8 cellular contexts compared by ENCODE assay signal in genomic region chr3:42880601-42881451, GRCh38. TPM values are rescaled to one million over a fixed set of nuclear protein-coding genes. Genes with fewer than 3 reads are reported as not detected.
A peak's percentile ranks its signal among the peaks of the same experiment; 100 is the strongest.
DNase-seq lines count a peak whose midpoint lies in the region; ATAC-seq and TF ChIP-seq lines count a peak whose summit lies in the region.

No MANE protein-coding gene starts in this region.

- intact Hi-C loops in mucosa of descending colon (cut with DNase I, micrococcal nuclease), result no loop called here

- peak; percentile 76 for DNase-seq in COLO829 (ENCODE audit: low spot score)
- DNase-seq in HK-2 (ENCODE audit: unreplicated experiment), result peak; percentile 74
- DNase-seq in NOMO-1 treated with DMSO at 0.1 percent for 48 hours (lab: John Stamatoyannopoulos, UW; ENCODE audit: unreplicated experiment), result peak; percentile 84
- peak; percentile 70 for DNase-seq in activated CD8-positive, alpha-beta memory T cell treated with anti-CD3 and anti-CD28 coated beads, Interleukin-2, amount 50 U/mL, for 24 hours (ENCODE audit: extremely low read depth)
- no peak for DNase-seq in epithelial cell of proximal tubule (ENCODE audit: low read depth)
- peak; percentile 83 to 90 (median 90) for DNase-seq in mucosa of descending colon
- peak; percentile 77 to 84 for DNase-seq in stimulated activated CD8-positive, alpha-beta memory T cell treated with anti-CD3 and anti-CD28 coated beads, Interleukin-2, amount 100 ng/mL, for 48 hours (ENCODE audit: low read depth in 2 of 2)

- H3K4me1 ChIP-seq in mucosa of descending colon (ENCODE audit: low read depth), result no peaks in the 10 kb centered on the region

- peak; percentile 99 for ATAC-seq in GM19463 (IDR thresholded peaks at IDR 0.05; ENCODE audit: unreplicated experiment)
- ATAC-seq in mucosa of descending colon, result peak; percentile 100

- H3K4me3 ChIP-seq in epithelial cell of proximal tubule (ENCODE audit: low read depth, low read length) (peak overlapping the region; percentile 56), mucosa of descending colon (peak overlapping the region; percentile 15)

- H3K9me3 ChIP-seq in mucosa of descending colon, result no peaks in the 10 kb centered on the region

- H3K36me3 ChIP-seq in mucosa of descending colon (ENCODE audit: low read depth), result no peaks in the 10 kb centered on the region

- TF ChIP-seq CTCF in epithelial cell of proximal tubule (conservative IDR thresholded peaks at IDR 0.05; ENCODE audit: low read depth, low read length) (peak; percentile 79), mucosa of descending colon (IDR thresholded peaks at IDR 0.05) (peak; percentile 90)

RNA-seq across cellular contexts. Expression of gene CYP8B1, which starts 5.1 kb away (rescaled TPM):
- not detected in 2 replicates for total RNA-seq in epithelial cell of proximal tubule
- total RNA-seq in mucosa of descending colon, result not detected

RNA-seq across cellular contexts. Expression of gene ZNF662, which starts 25.1 kb away (rescaled TPM):
- total RNA-seq in epithelial cell of proximal tubule (1.7 and 6.3 TPM in 2 replicates), mucosa of descending colon (10 to 100 TPM in 2 of 3 donors, 1 to 10 TPM in 1; 6.7 to 14.4 (median 13.6) TPM)
